Comparison of ENCODE assay signal across 1 cellular context in the genomic region with DNA sequence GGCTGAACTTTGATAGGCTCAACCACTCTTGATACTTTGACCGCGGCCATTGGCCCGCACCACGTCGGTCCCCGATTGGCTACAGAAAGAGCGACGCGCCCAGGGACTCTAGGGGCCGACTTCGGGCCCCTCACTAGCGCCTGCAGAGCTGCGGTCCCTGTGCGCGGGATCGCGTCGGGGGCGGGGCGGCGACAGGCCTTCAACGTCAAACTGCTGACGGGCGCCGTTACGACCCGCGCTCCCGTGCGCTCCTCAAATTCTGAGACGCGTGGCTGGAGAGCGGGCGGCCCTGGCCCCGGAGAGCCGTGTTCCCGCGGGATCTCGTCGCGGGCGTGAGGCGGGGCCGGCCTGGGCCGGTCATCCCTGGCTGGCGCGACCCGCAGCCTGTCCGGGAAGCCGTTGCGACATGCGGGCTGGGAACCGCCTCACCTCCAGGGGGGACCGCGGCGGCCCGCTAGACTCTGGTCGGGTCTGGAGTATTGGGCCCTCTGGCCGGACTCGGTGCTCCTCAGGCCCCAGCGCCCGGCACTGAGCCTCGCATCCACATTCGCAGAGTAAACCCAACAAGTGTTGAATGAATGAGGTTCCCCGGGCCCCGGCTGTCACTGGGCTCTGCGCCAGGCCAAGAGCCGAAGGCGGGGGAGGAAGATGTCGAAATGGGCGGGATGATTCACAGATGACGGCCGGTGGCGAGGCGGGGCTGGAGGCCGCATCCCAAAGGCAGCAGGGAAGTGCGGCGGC.
TF ChIP-seq lines count a peak whose summit lies in the region.

No MANE protein-coding gene starts in this region.

TF ChIP-seq in GM12878, 131 proteins besides CTCF, POLR2A, EP300 and RAD21 (continued from another document):
- TF ChIP-seq, protein P1, sequence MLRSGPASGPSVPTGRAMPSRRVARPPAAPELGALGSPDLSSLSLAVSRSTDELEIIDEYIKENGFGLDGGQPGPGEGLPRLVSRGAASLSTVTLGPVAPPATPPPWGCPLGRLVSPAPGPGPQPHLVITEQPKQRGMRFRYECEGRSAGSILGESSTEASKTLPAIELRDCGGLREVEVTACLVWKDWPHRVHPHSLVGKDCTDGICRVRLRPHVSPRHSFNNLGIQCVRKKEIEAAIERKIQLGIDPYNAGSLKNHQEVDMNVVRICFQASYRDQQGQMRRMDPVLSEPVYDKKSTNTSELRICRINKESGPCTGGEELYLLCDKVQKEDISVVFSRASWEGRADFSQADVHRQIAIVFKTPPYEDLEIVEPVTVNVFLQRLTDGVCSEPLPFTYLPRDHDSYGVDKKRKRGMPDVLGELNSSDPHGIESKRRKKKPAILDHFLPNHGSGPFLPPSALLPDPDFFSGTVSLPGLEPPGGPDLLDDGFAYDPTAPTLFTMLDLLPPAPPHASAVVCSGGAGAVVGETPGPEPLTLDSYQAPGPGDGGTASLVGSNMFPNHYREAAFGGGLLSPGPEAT (IDR thresholded peaks at IDR 0.05; ENCODE audit: low read depth), result peak; percentile 51; the same call in 1 of the 2 replicates
- TF ChIP-seq, protein P2, sequence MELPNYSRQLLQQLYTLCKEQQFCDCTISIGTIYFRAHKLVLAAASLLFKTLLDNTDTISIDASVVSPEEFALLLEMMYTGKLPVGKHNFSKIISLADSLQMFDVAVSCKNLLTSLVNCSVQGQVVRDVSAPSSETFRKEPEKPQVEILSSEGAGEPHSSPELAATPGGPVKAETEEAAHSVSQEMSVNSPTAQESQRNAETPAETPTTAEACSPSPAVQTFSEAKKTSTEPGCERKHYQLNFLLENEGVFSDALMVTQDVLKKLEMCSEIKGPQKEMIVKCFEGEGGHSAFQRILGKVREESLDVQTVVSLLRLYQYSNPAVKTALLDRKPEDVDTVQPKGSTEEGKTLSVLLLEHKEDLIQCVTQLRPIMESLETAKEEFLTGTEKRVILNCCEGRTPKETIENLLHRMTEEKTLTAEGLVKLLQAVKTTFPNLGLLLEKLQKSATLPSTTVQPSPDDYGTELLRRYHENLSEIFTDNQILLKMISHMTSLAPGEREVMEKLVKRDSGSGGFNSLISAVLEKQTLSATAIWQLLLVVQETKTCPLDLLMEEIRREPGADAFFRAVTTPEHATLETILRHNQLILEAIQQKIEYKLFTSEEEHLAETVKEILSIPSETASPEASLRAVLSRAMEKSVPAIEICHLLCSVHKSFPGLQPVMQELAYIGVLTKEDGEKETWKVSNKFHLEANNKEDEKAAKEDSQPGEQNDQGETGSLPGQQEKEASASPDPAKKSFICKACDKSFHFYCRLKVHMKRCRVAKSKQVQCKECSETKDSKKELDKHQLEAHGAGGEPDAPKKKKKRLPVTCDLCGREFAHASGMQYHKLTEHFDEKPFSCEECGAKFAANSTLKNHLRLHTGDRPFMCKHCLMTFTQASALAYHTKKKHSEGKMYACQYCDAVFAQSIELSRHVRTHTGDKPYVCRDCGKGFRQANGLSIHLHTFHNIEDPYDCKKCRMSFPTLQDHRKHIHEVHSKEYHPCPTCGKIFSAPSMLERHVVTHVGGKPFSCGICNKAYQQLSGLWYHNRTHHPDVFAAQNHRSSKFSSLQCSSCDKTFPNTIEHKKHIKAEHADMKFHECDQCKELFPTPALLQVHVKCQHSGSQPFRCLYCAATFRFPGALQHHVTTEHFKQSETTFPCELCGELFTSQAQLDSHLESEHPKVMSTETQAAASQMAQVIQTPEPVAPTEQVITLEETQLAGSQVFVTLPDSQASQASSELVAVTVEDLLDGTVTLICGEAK (IDR thresholded peaks at IDR 0.05; ENCODE audit: borderline replicate concordance), result 0 out of 2 replicates have a peak, but pooled peaks have one; percentile 21
- 0 out of 2 replicates have a peak, but pooled peaks have one; percentile 28 for TF ChIP-seq SPI1 (IDR thresholded peaks at IDR 0.05; ENCODE audit: borderline replicate concordance, insufficient read depth, low read depth, low read length)
- peak; percentile 65; the same call in 1 of the 2 replicates for TF ChIP-seq YY1 (IDR thresholded peaks at IDR 0.05; ENCODE audit: low read depth, low read length)
- peak; percentile 93 for TF ChIP-seq ZNF207 (IDR thresholded peaks at IDR 0.05; ENCODE audit: borderline replicate concordance)
- TF ChIP-seq, protein P3, sequence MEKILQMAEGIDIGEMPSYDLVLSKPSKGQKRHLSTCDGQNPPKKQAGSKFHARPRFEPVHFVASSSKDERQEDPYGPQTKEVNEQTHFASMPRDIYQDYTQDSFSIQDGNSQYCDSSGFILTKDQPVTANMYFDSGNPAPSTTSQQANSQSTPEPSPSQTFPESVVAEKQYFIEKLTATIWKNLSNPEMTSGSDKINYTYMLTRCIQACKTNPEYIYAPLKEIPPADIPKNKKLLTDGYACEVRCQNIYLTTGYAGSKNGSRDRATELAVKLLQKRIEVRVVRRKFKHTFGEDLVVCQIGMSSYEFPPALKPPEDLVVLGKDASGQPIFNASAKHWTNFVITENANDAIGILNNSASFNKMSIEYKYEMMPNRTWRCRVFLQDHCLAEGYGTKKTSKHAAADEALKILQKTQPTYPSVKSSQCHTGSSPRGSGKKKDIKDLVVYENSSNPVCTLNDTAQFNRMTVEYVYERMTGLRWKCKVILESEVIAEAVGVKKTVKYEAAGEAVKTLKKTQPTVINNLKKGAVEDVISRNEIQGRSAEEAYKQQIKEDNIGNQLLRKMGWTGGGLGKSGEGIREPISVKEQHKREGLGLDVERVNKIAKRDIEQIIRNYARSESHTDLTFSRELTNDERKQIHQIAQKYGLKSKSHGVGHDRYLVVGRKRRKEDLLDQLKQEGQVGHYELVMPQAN (conservative IDR thresholded peaks at IDR 0.05), result peak; percentile 96
- TF ChIP-seq TCF12 (IDR thresholded peaks at IDR 0.05; ENCODE audit: low read depth, low read length), result 0 out of 2 replicates have a peak, but pooled peaks have one; percentile 5
- TF ChIP-seq DPF2 (IDR thresholded peaks at IDR 0.05), result peak; percentile 59; the same call in 1 of the 2 replicates
- TF ChIP-seq SRF (IDR thresholded peaks at IDR 0.05; ENCODE audit: low read depth in 2 of 2, low read length in 2 of 2), result no peak; a peak in 1 of 4 replicates
- TF ChIP-seq RUNX3 (IDR thresholded peaks at IDR 0.05; ENCODE audit: low read length), result peak; percentile 44
- peak; percentile 90 for TF ChIP-seq GATAD2B (conservative IDR thresholded peaks at IDR 0.05; ENCODE audit: low read depth)
- TF ChIP-seq ZSCAN29 (IDR thresholded peaks at IDR 0.05), result no peak
- 0 out of 2 replicates have a peak, but pooled peaks have one; percentile 26 for TF ChIP-seq POLR2AphosphoS2 (IDR thresholded peaks at IDR 0.05; ENCODE audit: low read depth, low read length)
- peak; percentile 95 for TF ChIP-seq RB1 (IDR thresholded peaks at IDR 0.05; ENCODE audit: borderline replicate concordance)
- TF ChIP-seq CREM (IDR thresholded peaks at IDR 0.05; ENCODE audit: low read depth), result 0 out of 2 replicates have a peak, but pooled peaks have one; percentile 49
- TF ChIP-seq CREB1 (IDR thresholded peaks at IDR 0.05; ENCODE audit: low read depth), result peak; percentile 68
- peak; percentile 52 for TF ChIP-seq SMAD1 (IDR thresholded peaks at IDR 0.05; ENCODE audit: low read depth, partially characterized antibody)
